ENCODE assay signal across 9 cellular contexts in genomic region chr9:21060919-21061561, GRCh38.
A peak's percentile ranks its signal among the peaks of the same experiment; 100 is the strongest.
DNase-seq lines count a peak whose midpoint lies in the region; ATAC-seq and TF ChIP-seq lines count a peak whose summit lies in the region.
"Had no signal": no experiment of that assay in that cellular context is flagged by ENCODE, and none has a peak within 500 bp of the region (broad histone marks: within the 10 kb centered on the region; RNA-seq: fewer than 3 reads in every experiment).

No MANE protein-coding gene starts in this region.

- no peaks in the 10 kb centered on the region for H3K36me3 ChIP-seq in Loucy (ENCODE audit: insufficient read depth, low read length)

- 0 out of 2 replicates have a peak, but pooled peaks cover 2% of the 10 kb centered on the region for H3K9me3 ChIP-seq in Loucy (ENCODE audit: insufficient read depth, low read depth, low read length)

- peak overlapping the region; percentile 13; the same call in 1 of the 2 replicates for H2AFZ ChIP-seq in Loucy (ENCODE audit: low read length)

- TF ChIP-seq CTCF in Loucy (conservative IDR thresholded peaks at IDR 0.05; ENCODE audit: low read length): peak; percentile 39

- peak; percentile 55 for DNase-seq in AG20443 (ENCODE audit: low spot score)
- peak; percentile 26 for DNase-seq in epidermal melanocyte (ENCODE audit: insufficient read length, low spot score)
- DNase-seq in NCI-H187 (lab: John Stamatoyannopoulos, UW): no peak
- DNase-seq in NCI-H187 treated with DMSO at 0.1 percent for 48 hours (lab: John Stamatoyannopoulos, UW): no peak
- DNase-seq in NCI-H2227 (lab: John Stamatoyannopoulos, UW; ENCODE audit: unreplicated experiment): no peak
- DNase-seq: substantia nigra had no signal

- peak overlapping the region; percentile 40 for H3K9ac ChIP-seq in Loucy (ENCODE audit: low read depth, low read length, poor library complexity, severe bottlenecking)

- peaks cover 17% of the 10 kb centered on the region for H3F3A ChIP-seq in Loucy (ENCODE audit: low read depth)

- no peaks in the 10 kb centered on the region for H3K79me2 ChIP-seq in Loucy (ENCODE audit: insufficient read depth, low read length)

- H3K4me3 ChIP-seq in Loucy (ENCODE audit: low read length, poor library complexity, severe bottlenecking): peak overlapping the region; percentile 18

- ATAC-seq in GM21390 (IDR thresholded peaks at IDR 0.05; ENCODE audit: unreplicated experiment) (peak; percentile 79), HG03025 (IDR thresholded peaks at IDR 0.05; ENCODE audit: low FRiP score, unreplicated experiment) (no peak)

- no peaks in the 10 kb centered on the region for H4K20me1 ChIP-seq in Loucy (ENCODE audit: insufficient read depth, low read length, poor library complexity, severe bottlenecking)

- H3K27me3 ChIP-seq in Loucy (ENCODE audit: insufficient read depth, low read length, poor library complexity, severe bottlenecking): no peaks in the 10 kb centered on the region

- peaks cover 35% of the 10 kb centered on the region for H3K4me1 ChIP-seq in Loucy (ENCODE audit: insufficient read depth, low read length, poor library complexity, severe bottlenecking)

- H3K4me2 ChIP-seq in Loucy (ENCODE audit: low read depth, low read length, poor library complexity, severe bottlenecking): peak overlapping the region; percentile 47

- H3K9me2 ChIP-seq in Loucy (replicated peaks; ENCODE audit: low read depth, low read length): no peaks in the 10 kb centered on the region

Comparison
In these comparisons a context has a peak if more than half of its experiments do, and no peak if none do; other contexts are left out.
1. DNase-seq: peak in AG20443 (single experiment) and epidermal melanocyte (single experiment); none in NCI-H187 (0 of 2), NCI-H187 treated with DMSO at 0.1 percent for 48 hours (single experiment) and NCI-H2227 (single experiment).